Comparison of ENCODE assay signal across 36 cellular contexts in the genomic region with DNA sequence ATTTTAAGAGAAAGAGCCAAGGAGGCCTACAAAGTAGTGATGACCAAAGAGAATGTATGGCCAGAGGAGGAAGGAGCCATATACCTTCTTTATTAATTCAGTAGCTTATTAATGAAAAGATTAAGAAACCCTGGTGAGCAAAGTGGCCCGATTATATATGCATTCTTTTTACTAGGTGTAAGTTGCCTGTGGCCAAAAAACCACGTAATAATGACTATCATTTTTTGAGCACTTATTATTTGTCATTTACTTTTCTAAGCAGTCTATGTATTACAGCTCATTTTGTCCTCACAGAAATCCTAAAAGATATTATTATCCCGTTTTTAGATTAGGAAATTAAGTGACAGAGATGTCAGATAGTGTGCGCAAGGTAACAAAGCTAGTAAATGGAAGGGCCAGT.
"Had no signal": no experiment of that assay in that cellular context is flagged by ENCODE, and none has a peak within 500 bp of the region (broad histone marks: within the 10 kb centered on the region; RNA-seq: fewer than 3 reads in every experiment).

No MANE protein-coding gene starts in this region.

- H3K4me3 Mint-ChIP-seq: activated B cell treated with CpG ODN at 0.5 μM for 24 hours; activated CD4-positive, alpha-beta memory T cell treated with anti-CD3 and anti-CD28 coated beads for 36 hours; activated naive CD4-positive, alpha-beta T cell treated with anti-CD3 and anti-CD28 coated beads for 36 hours; activated naive CD8-positive, alpha-beta T cell; activated naive CD8-positive, alpha-beta T cell treated with anti-CD3 and anti-CD28 coated beads, Interleukin-2, amount 50 U/mL, for 24 hours; activated T-cell treated with anti-CD3 and anti-CD28 coated beads, Interleukin-2, amount 50 U/mL, for 4 hours; activated T-helper 1 cell treated with anti-CD3 and anti-CD28 coated beads, Interleukin-12 subunit alpha, Interleukin-12 subunit beta, Interleukin-2, Interleukin-4 antibody, amounts not matched to agents 30 ng/mL and 10 ng/mL and 1 ng/mL, durations not matched to agents 14 hours and 24 hours and 36 hours; central memory CD8-positive, alpha-beta T cell; T-cell; T-helper 17 cell had no signal

- H3K9me3 Mint-ChIP-seq: activated B cell treated with CpG ODN at 0.5 μM for 24 hours; activated CD4-positive, alpha-beta memory T cell treated with anti-CD3 and anti-CD28 coated beads for 36 hours; activated naive CD4-positive, alpha-beta T cell treated with anti-CD3 and anti-CD28 coated beads for 36 hours; activated naive CD8-positive, alpha-beta T cell treated with anti-CD3 and anti-CD28 coated beads, Interleukin-2, amount 50 U/mL, for 24 hours; activated T-cell treated with anti-CD3 and anti-CD28 coated beads, Interleukin-2, amount 50 U/mL, for 4 hours; activated T-helper 1 cell treated with anti-CD3 and anti-CD28 coated beads, Interleukin-12 subunit alpha, Interleukin-12 subunit beta, Interleukin-2, Interleukin-4 antibody, amounts not matched to agents 30 ng/mL and 10 ng/mL and 1 ng/mL, durations not matched to agents 14 hours and 24 hours and 36 hours; central memory CD8-positive, alpha-beta T cell; T-cell had no signal

- ATAC-seq: activated naive CD8-positive, alpha-beta T cell treated with anti-CD3 and anti-CD28 coated beads, Interleukin-2, amount 50 U/mL, for 24 hours; activated T-cell treated with anti-CD3 and anti-CD28 coated beads, Interleukin-2, amount 50 U/mL, for 4 hours; PC-3; Right ventricle myocardium inferior; SK-N-SH treated with all-trans-retinoic acid at 6 μM for 48 hours; T-cell; T-helper 17 cell had no signal

- DNase-seq: activated B cell treated with CpG ODN at 0.5 μM for 24 hours; activated CD4-positive, alpha-beta memory T cell treated with anti-CD3 and anti-CD28 coated beads for 36 hours; activated CD4-positive, alpha-beta T cell treated with anti-CD3 and anti-CD28 coated beads for 4 hours; activated CD4-positive, alpha-beta T cell treated with anti-CD3 and anti-CD28 coated beads, Interleukin-2, amount 50 U/mL, for 1 hour; activated CD4-positive, CD25-positive, alpha-beta regulatory T cell treated with anti-CD3 and anti-CD28 coated beads, Interleukin-2, amount 50 U/mL, for 72 hours; activated CD8-positive, alpha-beta memory T cell treated with anti-CD3 and anti-CD28 coated beads, Interleukin-2, amount 50 U/mL, for 4 hours; activated gamma-delta T cell treated with Interleukin-2 at 50 U/mL for 16 hours; activated naive CD4-positive, alpha-beta T cell treated with anti-CD3 and anti-CD28 coated beads for 36 hours; activated naive CD8-positive, alpha-beta T cell treated with anti-CD3 and anti-CD28 coated beads, Interleukin-2, amount 50 U/mL, for 24 hours; activated T-cell treated with anti-CD3 and anti-CD28 coated beads for 4 hours; activated T-cell treated with anti-CD3 and anti-CD28 coated beads, Interleukin-2, amount 50 U/mL, for 4 hours; anterior cingulate cortex; brain microvascular endothelial cell; Kasumi-1; KG1; MM.1S; NCI-H1092; NCI-H1417; NCI-H187 treated with DMSO at 0.1 percent for 48 hours; NCI-H2081 treated with DMSO at 0.1 percent for 48 hours; NCI-H226; NCI-H524 treated with DMSO at 0.1 percent for 48 hours; NK-92 treated with Interleukin-12 subunit alpha and Interleukin-12 subunit beta, amount 100 ng/mL, for 24 hours; PC-3; SIG-M5; T-cell; T-helper 17 cell; T-helper 9 cell had no signal

- H3K4me3 ChIP-seq: cardiac muscle cell had no signal

- H3K27ac Mint-ChIP-seq: activated B cell treated with CpG ODN at 0.5 μM for 24 hours; activated CD4-positive, alpha-beta memory T cell treated with anti-CD3 and anti-CD28 coated beads for 36 hours; activated naive CD4-positive, alpha-beta T cell treated with anti-CD3 and anti-CD28 coated beads for 36 hours; activated naive CD8-positive, alpha-beta T cell; activated naive CD8-positive, alpha-beta T cell treated with anti-CD3 and anti-CD28 coated beads, Interleukin-2, amount 50 U/mL, for 24 hours; activated T-helper 1 cell treated with anti-CD3 and anti-CD28 coated beads, Interleukin-12 subunit alpha, Interleukin-12 subunit beta, Interleukin-2, Interleukin-4 antibody, amounts not matched to agents 30 ng/mL and 10 ng/mL and 1 ng/mL, durations not matched to agents 14 hours and 24 hours and 36 hours; T-cell; T-helper 17 cell had no signal

- H3K36me3 ChIP-seq: brain microvascular endothelial cell had no signal

- H3K27me3 ChIP-seq: brain microvascular endothelial cell, cardiac muscle cell had no signal

- H3K27ac ChIP-seq: brain microvascular endothelial cell, cardiac muscle cell, RWPE1, VCaP had no signal

- H3K27me3 Mint-ChIP-seq: activated B cell treated with CpG ODN at 0.5 μM for 24 hours; activated CD4-positive, alpha-beta memory T cell treated with anti-CD3 and anti-CD28 coated beads for 36 hours; activated naive CD8-positive, alpha-beta T cell; activated naive CD8-positive, alpha-beta T cell treated with anti-CD3 and anti-CD28 coated beads, Interleukin-2, amount 50 U/mL, for 24 hours; central memory CD8-positive, alpha-beta T cell; T-cell; T-helper 17 cell had no signal
